Comparison of ENCODE assay signal across 2 cellular contexts in genomic region chr16:86899757-86900156, GRCh38.
TF ChIP-seq lines count a peak whose summit lies in the region.

No MANE protein-coding gene starts in this region.

TF ChIP-seq in SK-N-SH, 30 proteins besides CTCF, POLR2A, EP300 and RAD21 (continues in another document):
- TF ChIP-seq, protein P1, sequence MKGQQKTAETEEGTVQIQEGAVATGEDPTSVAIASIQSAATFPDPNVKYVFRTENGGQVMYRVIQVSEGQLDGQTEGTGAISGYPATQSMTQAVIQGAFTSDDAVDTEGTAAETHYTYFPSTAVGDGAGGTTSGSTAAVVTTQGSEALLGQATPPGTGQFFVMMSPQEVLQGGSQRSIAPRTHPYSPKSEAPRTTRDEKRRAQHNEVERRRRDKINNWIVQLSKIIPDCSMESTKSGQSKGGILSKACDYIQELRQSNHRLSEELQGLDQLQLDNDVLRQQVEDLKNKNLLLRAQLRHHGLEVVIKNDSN (IDR thresholded peaks at IDR 0.05; ENCODE audit: borderline replicate concordance, low read depth) = no peak
- TF ChIP-seq NRF1 (IDR thresholded peaks at IDR 0.05; ENCODE audit: low read depth, low read length) (no peak), EZH2phosphoT487 (IDR thresholded peaks at IDR 0.05; ENCODE audit: borderline replicate concordance, low read depth) (no peak), MXI1 (IDR thresholded peaks at IDR 0.05; ENCODE audit: low read depth, low read length) (no peak), SMC3 (IDR thresholded peaks at IDR 0.05; ENCODE audit: low read depth, low read length) (no peak), TCF12 (IDR thresholded peaks at IDR 0.05) (peak; percentile 95), FOXM1 (IDR thresholded peaks at IDR 0.05; ENCODE audit: low read depth) (no peak), MEF2A (IDR thresholded peaks at IDR 0.05; ENCODE audit: borderline replicate concordance, low read depth) (no peak), RCOR1 (IDR thresholded peaks at IDR 0.05; ENCODE audit: low read length) (no peak), SIN3A (IDR thresholded peaks at IDR 0.05; ENCODE audit: borderline replicate concordance, low read depth, low read length) (no peak), FOSL2 (IDR thresholded peaks at IDR 0.05; ENCODE audit: borderline replicate concordance, low read depth) (peak; percentile 48; the same call in 1 of the 2 replicates), YY1 (IDR thresholded peaks at IDR 0.05; ENCODE audit: low read depth) (no peak), TEAD4 (IDR thresholded peaks at IDR 0.05; ENCODE audit: borderline replicate concordance, insufficient read depth) (peak; percentile 14; the same call in 1 of the 2 replicates), NFIC (IDR thresholded peaks at IDR 0.05; ENCODE audit: borderline replicate concordance) (peak; percentile 68), ELF1 (IDR thresholded peaks at IDR 0.05) (no peak), TAF1 (IDR thresholded peaks at IDR 0.05; ENCODE audit: borderline replicate concordance, low read depth, low read length) (no peak), GABPA (IDR thresholded peaks at IDR 0.05; ENCODE audit: low read depth) (no peak), FOXJ3 (CRISPR knock-in tag; IDR thresholded peaks at IDR 0.05) (no peak), GATA2 (CRISPR knock-in tag; IDR thresholded peaks at IDR 0.05) (no peak), PBX3 (IDR thresholded peaks at IDR 0.05) (peak; percentile 95), RFX5 (IDR thresholded peaks at IDR 0.05; ENCODE audit: low read length) (no peak), JUND (IDR thresholded peaks at IDR 0.05) (peak; percentile 65; the same call in 1 of the 2 replicates), ZBTB33 (IDR thresholded peaks at IDR 0.05; ENCODE audit: borderline replicate concordance, low read depth) (peak; percentile 50; the same call in 1 of the 2 replicates)
- TF ChIP-seq, protein P2, sequence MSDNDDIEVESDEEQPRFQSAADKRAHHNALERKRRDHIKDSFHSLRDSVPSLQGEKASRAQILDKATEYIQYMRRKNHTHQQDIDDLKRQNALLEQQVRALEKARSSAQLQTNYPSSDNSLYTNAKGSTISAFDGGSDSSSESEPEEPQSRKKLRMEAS (IDR thresholded peaks at IDR 0.05; ENCODE audit: low read depth) = no peak
- TF ChIP-seq, protein P3, sequence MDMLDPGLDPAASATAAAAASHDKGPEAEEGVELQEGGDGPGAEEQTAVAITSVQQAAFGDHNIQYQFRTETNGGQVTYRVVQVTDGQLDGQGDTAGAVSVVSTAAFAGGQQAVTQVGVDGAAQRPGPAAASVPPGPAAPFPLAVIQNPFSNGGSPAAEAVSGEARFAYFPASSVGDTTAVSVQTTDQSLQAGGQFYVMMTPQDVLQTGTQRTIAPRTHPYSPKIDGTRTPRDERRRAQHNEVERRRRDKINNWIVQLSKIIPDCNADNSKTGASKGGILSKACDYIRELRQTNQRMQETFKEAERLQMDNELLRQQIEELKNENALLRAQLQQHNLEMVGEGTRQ (IDR thresholded peaks at IDR 0.05; ENCODE audit: borderline replicate concordance, low read depth, low read length) = no peak
- TF ChIP-seq, protein P4, sequence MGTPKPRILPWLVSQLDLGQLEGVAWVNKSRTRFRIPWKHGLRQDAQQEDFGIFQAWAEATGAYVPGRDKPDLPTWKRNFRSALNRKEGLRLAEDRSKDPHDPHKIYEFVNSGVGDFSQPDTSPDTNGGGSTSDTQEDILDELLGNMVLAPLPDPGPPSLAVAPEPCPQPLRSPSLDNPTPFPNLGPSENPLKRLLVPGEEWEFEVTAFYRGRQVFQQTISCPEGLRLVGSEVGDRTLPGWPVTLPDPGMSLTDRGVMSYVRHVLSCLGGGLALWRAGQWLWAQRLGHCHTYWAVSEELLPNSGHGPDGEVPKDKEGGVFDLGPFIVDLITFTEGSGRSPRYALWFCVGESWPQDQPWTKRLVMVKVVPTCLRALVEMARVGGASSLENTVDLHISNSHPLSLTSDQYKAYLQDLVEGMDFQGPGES (IDR thresholded peaks at IDR 0.05; ENCODE audit: low read depth, low read length) = no peak

TF ChIP-seq in SK-N-SH treated with all-trans-retinoic acid at 6 μM for 48 hours, 23 proteins besides CTCF, POLR2A, EP300 and RAD21:
- no peak for TF ChIP-seq GLIS3 (CRISPR knock-in tag; IDR thresholded peaks at IDR 0.05)
- TF ChIP-seq, protein P5, sequence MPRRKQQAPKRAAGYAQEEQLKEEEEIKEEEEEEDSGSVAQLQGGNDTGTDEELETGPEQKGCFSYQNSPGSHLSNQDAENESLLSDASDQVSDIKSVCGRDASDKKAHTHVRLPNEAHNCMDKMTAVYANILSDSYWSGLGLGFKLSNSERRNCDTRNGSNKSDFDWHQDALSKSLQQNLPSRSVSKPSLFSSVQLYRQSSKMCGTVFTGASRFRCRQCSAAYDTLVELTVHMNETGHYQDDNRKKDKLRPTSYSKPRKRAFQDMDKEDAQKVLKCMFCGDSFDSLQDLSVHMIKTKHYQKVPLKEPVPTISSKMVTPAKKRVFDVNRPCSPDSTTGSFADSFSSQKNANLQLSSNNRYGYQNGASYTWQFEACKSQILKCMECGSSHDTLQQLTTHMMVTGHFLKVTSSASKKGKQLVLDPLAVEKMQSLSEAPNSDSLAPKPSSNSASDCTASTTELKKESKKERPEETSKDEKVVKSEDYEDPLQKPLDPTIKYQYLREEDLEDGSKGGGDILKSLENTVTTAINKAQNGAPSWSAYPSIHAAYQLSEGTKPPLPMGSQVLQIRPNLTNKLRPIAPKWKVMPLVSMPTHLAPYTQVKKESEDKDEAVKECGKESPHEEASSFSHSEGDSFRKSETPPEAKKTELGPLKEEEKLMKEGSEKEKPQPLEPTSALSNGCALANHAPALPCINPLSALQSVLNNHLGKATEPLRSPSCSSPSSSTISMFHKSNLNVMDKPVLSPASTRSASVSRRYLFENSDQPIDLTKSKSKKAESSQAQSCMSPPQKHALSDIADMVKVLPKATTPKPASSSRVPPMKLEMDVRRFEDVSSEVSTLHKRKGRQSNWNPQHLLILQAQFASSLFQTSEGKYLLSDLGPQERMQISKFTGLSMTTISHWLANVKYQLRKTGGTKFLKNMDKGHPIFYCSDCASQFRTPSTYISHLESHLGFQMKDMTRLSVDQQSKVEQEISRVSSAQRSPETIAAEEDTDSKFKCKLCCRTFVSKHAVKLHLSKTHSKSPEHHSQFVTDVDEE (CRISPR knock-in tag; IDR thresholded peaks at IDR 0.05) = no peak
- no peak for TF ChIP-seq CSDC2 (CRISPR knock-in tag; IDR thresholded peaks at IDR 0.05)
- TF ChIP-seq PATZ1 (CRISPR knock-in tag; IDR thresholded peaks at IDR 0.05; ENCODE audit: borderline replicate concordance) = no peak
- no peak for TF ChIP-seq ESRRG (CRISPR knock-in tag; IDR thresholded peaks at IDR 0.05)
- no peak for TF ChIP-seq OSR1 (CRISPR knock-in tag; IDR thresholded peaks at IDR 0.05)
- TF ChIP-seq ZNF8 (CRISPR knock-in tag; IDR thresholded peaks at IDR 0.05) = no peak
- TF ChIP-seq ZC3H10 (CRISPR knock-in tag; IDR thresholded peaks at IDR 0.05) = no peak
- no peak for TF ChIP-seq PPARA (CRISPR knock-in tag; IDR thresholded peaks at IDR 0.05; ENCODE audit: borderline replicate concordance)
- TF ChIP-seq ZNF565 (CRISPR knock-in tag; conservative IDR thresholded peaks at IDR 0.05; ENCODE audit: low read depth) = no peak
- TF ChIP-seq, protein P6, sequence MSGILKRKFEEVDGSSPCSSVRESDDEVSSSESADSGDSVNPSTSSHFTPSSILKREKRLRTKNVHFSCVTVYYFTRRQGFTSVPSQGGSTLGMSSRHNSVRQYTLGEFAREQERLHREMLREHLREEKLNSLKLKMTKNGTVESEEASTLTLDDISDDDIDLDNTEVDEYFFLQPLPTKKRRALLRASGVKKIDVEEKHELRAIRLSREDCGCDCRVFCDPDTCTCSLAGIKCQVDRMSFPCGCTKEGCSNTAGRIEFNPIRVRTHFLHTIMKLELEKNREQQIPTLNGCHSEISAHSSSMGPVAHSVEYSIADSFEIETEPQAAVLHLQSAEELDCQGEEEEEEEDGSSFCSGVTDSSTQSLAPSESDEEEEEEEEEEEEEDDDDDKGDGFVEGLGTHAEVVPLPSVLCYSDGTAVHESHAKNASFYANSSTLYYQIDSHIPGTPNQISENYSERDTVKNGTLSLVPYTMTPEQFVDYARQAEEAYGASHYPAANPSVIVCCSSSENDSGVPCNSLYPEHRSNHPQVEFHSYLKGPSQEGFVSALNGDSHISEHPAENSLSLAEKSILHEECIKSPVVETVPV (CRISPR knock-in tag; IDR thresholded peaks at IDR 0.05) = no peak
- no peak for TF ChIP-seq ZNF70 (CRISPR knock-in tag; IDR thresholded peaks at IDR 0.05)
- TF ChIP-seq ZFP30 (CRISPR knock-in tag; IDR thresholded peaks at IDR 0.05) = no peak
- no peak for TF ChIP-seq BACH2 (CRISPR knock-in tag; IDR thresholded peaks at IDR 0.05; ENCODE audit: borderline replicate concordance)
- TF ChIP-seq TOX (CRISPR knock-in tag; IDR thresholded peaks at IDR 0.05; ENCODE audit: borderline replicate concordance) = no peak
